9 cellular contexts compared by ENCODE assay signal in genomic region chr21:45551816-45552695, GRCh38. TPM values are rescaled to one million over a fixed set of nuclear protein-coding genes. Genes with fewer than 3 reads are reported as not detected.
DNase-seq lines count a peak whose midpoint lies in the region; ATAC-seq and TF ChIP-seq lines count a peak whose summit lies in the region.
"Had no signal": no experiment of that assay in that cellular context is flagged by ENCODE, and none has a peak within 500 bp of the region (broad histone marks: within the 10 kb centered on the region; RNA-seq: fewer than 3 reads in every experiment).

No MANE protein-coding gene starts in this region.

- no peak for TF ChIP-seq EP300 in SK-N-SH (IDR thresholded peaks at IDR 0.05; ENCODE audit: borderline replicate concordance in 1 of 2, low read depth in 1 of 2, low read length in 1 of 2)

- intact Hi-C loops in activated B cell treated with CpG ODN at 0.5 μM for 24 hours (cut with micrococcal nuclease), result loop anchor here (1.0 to 2.0 kb wide), 2 partner anchors 10 to 89 kb away; partner anchors contain the start of gene SLC19A1

- H3K9me2 ChIP-seq in SK-N-SH, result no peaks in the 10 kb centered on the region

- H3K27ac ChIP-seq in SK-N-SH (ENCODE audit: low read depth in 2 of 2, low read length in 1 of 2), result no peak overlapping the region
- H3K27ac ChIP-seq in layer of hippocampus (ENCODE audit: low read depth, low read length), result peak overlapping the region; percentile 24

- DNase-seq in SK-N-SH (peak; percentile 16), activated B cell treated with CpG ODN at 0.5 μM for 24 hours (peak; percentile 14), HUDEP-2 (lab: John Stamatoyannopoulos, UW; ENCODE audit: unreplicated experiment in 76 of 76) (no peak), NCI-H524 (lab: John Stamatoyannopoulos, UW) (no peak), DMS79 treated with DMSO at 0.1 percent for 48 hours (lab: John Stamatoyannopoulos, UW) (no peak)
- no peak for DNase-seq in stimulated activated naive B cell treated with anti-CD40 and anti-IgM and Interleukin-4, amounts not matched to agents 10 μg/mL and 1 μg/mL and 100 μg/mL, for 72 hours
- DNase-seq: NCI-H2081 treated with DMSO at 0.1 percent for 48 hours had no signal

- POLR2A ChIA-PET in SK-N-SH (lab: Yijun Ruan, JAX) (no interaction called here), activated B cell treated with CpG ODN at 0.5 μM for 24 hours (lab: Charles Lee) (no interaction called here)

- no peaks in the 10 kb centered on the region for H3K27me3 ChIP-seq in SK-N-SH (ENCODE audit: insufficient read depth)
- no peaks in the 10 kb centered on the region for H3K27me3 ChIP-seq in layer of hippocampus (ENCODE audit: control insufficient read depth, insufficient read depth, low read length)

- H3K36me3 Mint-ChIP-seq in activated B cell treated with CpG ODN at 0.5 μM for 24 hours (ENCODE audit: low read depth), result no peaks in the 10 kb centered on the region
- no peaks in the 10 kb centered on the region for H3K36me3 Mint-ChIP-seq in stimulated activated naive B cell treated with anti-CD40 and anti-IgM and Interleukin-4, amounts not matched to agents 10 μg/mL and 1 μg/mL and 100 μg/mL, for 72 hours

- H3K27me3 Mint-ChIP-seq in activated B cell treated with CpG ODN at 0.5 μM for 24 hours, result no peaks in the 10 kb centered on the region
- no peaks in the 10 kb centered on the region for H3K27me3 Mint-ChIP-seq in stimulated activated naive B cell treated with anti-CD40 and anti-IgM and Interleukin-4, amounts not matched to agents 10 μg/mL and 1 μg/mL and 100 μg/mL, for 72 hours

- TF ChIP-seq RAD21 in SK-N-SH (IDR thresholded peaks at IDR 0.05; ENCODE audit: low read length), result no peak

- no peaks in the 10 kb centered on the region for H3K9me3 ChIP-seq in SK-N-SH

- H3K27ac Mint-ChIP-seq in activated B cell treated with CpG ODN at 0.5 μM for 24 hours, result peak overlapping the region; percentile 69
- peak overlapping the region; percentile 20 for H3K27ac Mint-ChIP-seq in stimulated activated naive B cell treated with anti-CD40 and anti-IgM and Interleukin-4, amounts not matched to agents 10 μg/mL and 1 μg/mL and 100 μg/mL, for 72 hours

- H3K4me2 ChIP-seq in SK-N-SH, result no peak overlapping the region

- WGBS in SK-N-SH (ENCODE audit: low lambda C conversion rate), result 95% methylated on average over 24 of the region's 35 CpGs

- H3K4me1 Mint-ChIP-seq in activated B cell treated with CpG ODN at 0.5 μM for 24 hours, result peaks cover 48% of the 10 kb centered on the region
- peaks cover 39 to 63% of the 10 kb centered on the region in 2 donors for H3K4me1 Mint-ChIP-seq in stimulated activated naive B cell treated with anti-CD40 and anti-IgM and Interleukin-4, amounts not matched to agents 10 μg/mL and 1 μg/mL and 100 μg/mL, for 72 hours

- peaks cover 0 to 13% of the 10 kb centered on the region in 2 experiments; a peak in 1 of 4 replicates for H3K4me1 ChIP-seq in SK-N-SH (ENCODE audit: control insufficient read depth in 1 of 2, insufficient read depth in 2 of 2, low read depth in 1 of 2, low read length in 1 of 2)

- H3K36me3 ChIP-seq in SK-N-SH (replicated peaks in 1 of 2; ENCODE audit: control insufficient read depth in 1 of 2, insufficient read depth in 2 of 2, low read length in 1 of 2), result no peaks in the 10 kb centered on the region

- H3K4me3 ChIP-seq in SK-N-SH (ENCODE audit: low read depth in 2 of 2, low read length in 1 of 2), result no peak overlapping the region

- TF ChIP-seq CTCF in SK-N-SH (IDR thresholded peaks at IDR 0.05) (no peak), activated B cell treated with CpG ODN at 0.5 μM for 24 hours (IDR thresholded peaks at IDR 0.05) (no peak)

- H3F3A ChIP-seq in SK-N-SH (replicated peaks; ENCODE audit: insufficient read depth), result peaks cover 6% of the 10 kb centered on the region

- H3K79me2 ChIP-seq in SK-N-SH (ENCODE audit: insufficient read depth), result no peaks in the 10 kb centered on the region

- H3K4me3 Mint-ChIP-seq in activated B cell treated with CpG ODN at 0.5 μM for 24 hours, result peak overlapping the region; percentile 61
- no peak overlapping the region for H3K4me3 Mint-ChIP-seq in stimulated activated naive B cell treated with anti-CD40 and anti-IgM and Interleukin-4, amounts not matched to agents 10 μg/mL and 1 μg/mL and 100 μg/mL, for 72 hours

- no peak overlapping the region for H2AFZ ChIP-seq in SK-N-SH (ENCODE audit: low read depth)

- H4K20me1 ChIP-seq in SK-N-SH (ENCODE audit: insufficient read depth), result no peaks in the 10 kb centered on the region

- no peak for ATAC-seq in SK-N-SH treated with all-trans-retinoic acid at 6 μM for 48 hours
- ATAC-seq in activated B cell treated with CpG ODN at 0.5 μM for 24 hours (ENCODE audit: low read depth), result no peak
- no peak for ATAC-seq in stimulated activated naive B cell treated with anti-CD40 and anti-IgM and Interleukin-4, amounts not matched to agents 10 μg/mL and 1 μg/mL and 100 μg/mL, for 72 hours (replicated peaks)

- CTCF ChIA-PET in SK-N-SH (lab: Yijun Ruan, JAX), result interaction anchor here (0.7 to 1.3 kb wide), 3 partner anchors 45 to 269 kb away, joined by 3 read pairs; no protein-coding TSS in a partner anchor
- CTCF ChIA-PET in activated B cell treated with CpG ODN at 0.5 μM for 24 hours (lab: Charles Lee), result no interaction called here

- no peaks in the 10 kb centered on the region for H3K9me3 Mint-ChIP-seq in activated B cell treated with CpG ODN at 0.5 μM for 24 hours
- no peaks in the 10 kb centered on the region for H3K9me3 Mint-ChIP-seq in stimulated activated naive B cell treated with anti-CD40 and anti-IgM and Interleukin-4, amounts not matched to agents 10 μg/mL and 1 μg/mL and 100 μg/mL, for 72 hours

- H3K9ac ChIP-seq in SK-N-SH, result no peak overlapping the region

TF ChIP-seq in SK-N-SH, 30 proteins besides CTCF, POLR2A, EP300 and RAD21:
- no peak for TF ChIP-seq MEF2A (IDR thresholded peaks at IDR 0.05; ENCODE audit: borderline replicate concordance, low read depth)
- TF ChIP-seq NFIC (IDR thresholded peaks at IDR 0.05; ENCODE audit: borderline replicate concordance), result no peak
- no peak for TF ChIP-seq SIN3A (IDR thresholded peaks at IDR 0.05; ENCODE audit: borderline replicate concordance, low read depth, low read length)
- no peak for TF ChIP-seq CHD2 (IDR thresholded peaks at IDR 0.05; ENCODE audit: low read length, partially characterized antibody)
- TF ChIP-seq ELF1 (IDR thresholded peaks at IDR 0.05), result no peak
- no peak for TF ChIP-seq RFX5 (IDR thresholded peaks at IDR 0.05; ENCODE audit: low read length)
- no peak for TF ChIP-seq JUND (IDR thresholded peaks at IDR 0.05)
- TF ChIP-seq FOXJ3 (CRISPR knock-in tag; IDR thresholded peaks at IDR 0.05), result no peak
- no peak for TF ChIP-seq GABPA (IDR thresholded peaks at IDR 0.05; ENCODE audit: low read depth)
- no peak for TF ChIP-seq FOSL2 (IDR thresholded peaks at IDR 0.05; ENCODE audit: borderline replicate concordance, low read depth)
- no peak for TF ChIP-seq MAX (IDR thresholded peaks at IDR 0.05; ENCODE audit: low read depth)
TF ChIP-seq in SK-N-SH: peak in this region for 0.

TF ChIP-seq in SK-N-SH treated with all-trans-retinoic acid at 6 μM for 48 hours, 23 proteins besides CTCF, POLR2A, EP300 and RAD21:
- TF ChIP-seq ARNTL (CRISPR knock-in tag; IDR thresholded peaks at IDR 0.05; ENCODE audit: borderline replicate concordance, low read depth), result no peak
TF ChIP-seq in SK-N-SH treated with all-trans-retinoic acid at 6 μM for 48 hours: peak in this region for 0.

RNA-seq across cellular contexts. Expression of gene SLC19A1, which starts 9.8 kb away (rescaled TPM):
- polyA plus RNA-seq in SK-N-SH (2012; rRNA removed), result 13.0 and 15.0 TPM in 2 replicates
- 4.5 and 8.6 TPM in 2 replicates for polyA plus RNA-seq in SK-N-SH (2012; cell fraction: cytosol; rRNA removed)
- polyA plus RNA-seq in SK-N-SH (2012; cell fraction: nucleus; rRNA removed), result 21.6 and 27.3 TPM in 2 replicates
- 7.4 and 10.7 TPM in 2 replicates for total RNA-seq in activated B cell treated with CpG ODN at 0.5 μM for 24 hours

Comparison
In these comparisons a context has a peak if more than half of its experiments do, and no peak if none do; other contexts are left out.
1. DNase-seq: peak in SK-N-SH (single experiment) and activated B cell treated with CpG ODN at 0.5 μM for 24 hours (single experiment); none in stimulated activated naive B cell treated with anti-CD40 and anti-IgM and Interleukin-4, amounts not matched to agents 10 μg/mL and 1 μg/mL and 100 μg/mL, for 72 hours (single experiment), HUDEP-2 (0 of 76), NCI-H524 (0 of 2) and DMS79 treated with DMSO at 0.1 percent for 48 hours (single experiment).